In the genomic region with DNA sequence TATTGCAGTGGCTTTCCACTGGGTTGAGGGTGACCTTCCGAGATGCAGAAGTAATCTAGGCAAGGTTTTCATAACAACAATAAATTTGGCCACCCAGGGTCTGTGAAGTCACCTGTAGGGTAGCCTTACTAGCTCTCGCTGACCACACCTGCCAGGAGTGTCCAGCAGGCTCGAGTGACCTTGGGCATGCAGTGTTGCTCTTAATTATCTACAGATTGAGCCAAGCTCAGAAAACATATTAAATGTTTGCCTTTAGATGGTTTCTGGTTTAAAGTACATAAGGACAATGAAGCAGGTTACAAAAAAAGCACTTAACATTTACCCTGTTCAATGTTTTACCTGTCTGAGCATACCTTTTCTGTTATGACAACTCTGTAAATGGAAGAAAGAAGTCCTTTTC, we compare ENCODE assay signal across 15 cellular contexts. TPM values are rescaled to one million over a fixed set of nuclear protein-coding genes. Genes with fewer than 3 reads are reported as not detected.
A peak's percentile ranks its signal among the peaks of the same experiment; 100 is the strongest.
DNase-seq lines count a peak whose midpoint lies in the region; ATAC-seq lines count a peak whose summit lies in the region.
"Had no signal": no experiment of that assay in that cellular context is flagged by ENCODE, and none has a peak within 500 bp of the region (broad histone marks: within the 10 kb centered on the region; RNA-seq: fewer than 3 reads in every experiment).

No MANE protein-coding gene starts in this region.

- peak overlapping the region; percentile 51 for H3K27ac Mint-ChIP-seq in activated T-cell treated with anti-CD3 and anti-CD28 coated beads, Interleukin-2, amount 50 U/mL, for 72 hours
- no peak overlapping the region for H3K27ac Mint-ChIP-seq in activated CD4-positive, alpha-beta memory T cell treated with anti-CD3 and anti-CD28 coated beads, Interleukin-2, amount 10 ng/mL, durations not matched to agents 7 days and 5 days
- no peak overlapping the region for H3K27ac Mint-ChIP-seq in immature natural killer cell
- no peak overlapping the region for H3K27ac Mint-ChIP-seq in stimulated activated effector memory CD8-positive, alpha-beta T cell treated with anti-CD3 and anti-CD28 coated beads, Interleukin-12 subunit alpha, Interleukin-12 subunit beta, amount 100 ng/mL, for 72 hours

- no peaks in the 10 kb centered on the region for H3K36me3 Mint-ChIP-seq in activated T-cell treated with anti-CD3 and anti-CD28 coated beads, Interleukin-2, amount 50 U/mL, for 72 hours (ENCODE audit: insufficient read depth in 2 of 2)
- no peaks in the 10 kb centered on the region for H3K36me3 Mint-ChIP-seq in activated CD4-positive, alpha-beta memory T cell treated with anti-CD3 and anti-CD28 coated beads, Interleukin-2, amount 10 ng/mL, durations not matched to agents 7 days and 5 days (ENCODE audit: low read depth)
- H3K36me3 Mint-ChIP-seq in immature natural killer cell: no peaks in the 10 kb centered on the region
- peaks cover 13% of the 10 kb centered on the region for H3K36me3 Mint-ChIP-seq in stimulated activated effector memory CD8-positive, alpha-beta T cell treated with anti-CD3 and anti-CD28 coated beads, Interleukin-12 subunit alpha, Interleukin-12 subunit beta, amount 100 ng/mL, for 72 hours

- POLR2A ChIA-PET in activated CD4-positive, alpha-beta memory T cell treated with anti-CD3 and anti-CD28 coated beads, Interleukin-2, amount 10 ng/mL, durations not matched to agents 7 days and 5 days (lab: Charles Lee): interaction anchor here (1.0 kb wide), 1 partner anchor 56 kb away, joined by 3 read pairs; no protein-coding TSS in a partner anchor

- peaks cover 21% of the 10 kb centered on the region for H3K4me1 Mint-ChIP-seq in activated T-cell treated with anti-CD3 and anti-CD28 coated beads, Interleukin-2, amount 50 U/mL, for 72 hours (ENCODE audit: low read depth)
- peaks cover 20% of the 10 kb centered on the region for H3K4me1 Mint-ChIP-seq in activated CD4-positive, alpha-beta memory T cell treated with anti-CD3 and anti-CD28 coated beads, Interleukin-2, amount 10 ng/mL, durations not matched to agents 7 days and 5 days
- H3K4me1 Mint-ChIP-seq in immature natural killer cell: peaks cover 10 to 12% of the 10 kb centered on the region in 2 donors
- H3K4me1 Mint-ChIP-seq in stimulated activated effector memory CD8-positive, alpha-beta T cell treated with anti-CD3 and anti-CD28 coated beads, Interleukin-12 subunit alpha, Interleukin-12 subunit beta, amount 100 ng/mL, for 72 hours: peaks cover 27% of the 10 kb centered on the region

- H3K27me3 Mint-ChIP-seq in activated T-cell treated with anti-CD3 and anti-CD28 coated beads, Interleukin-2, amount 50 U/mL, for 72 hours (ENCODE audit: low read depth): peaks cover 7% of the 10 kb centered on the region
- peaks cover 15% of the 10 kb centered on the region for H3K27me3 Mint-ChIP-seq in activated CD4-positive, alpha-beta memory T cell treated with anti-CD3 and anti-CD28 coated beads, Interleukin-2, amount 10 ng/mL, durations not matched to agents 7 days and 5 days
- peaks cover 0 to 6% (median 2%) of the 10 kb centered on the region in 3 donors for H3K27me3 Mint-ChIP-seq in immature natural killer cell (ENCODE audit: low read depth in 3 of 3)

- peak overlapping the region; percentile 70 for H3K4me3 Mint-ChIP-seq in activated T-cell treated with anti-CD3 and anti-CD28 coated beads, Interleukin-2, amount 50 U/mL, for 72 hours
- H3K4me3 Mint-ChIP-seq in activated CD4-positive, alpha-beta memory T cell treated with anti-CD3 and anti-CD28 coated beads, Interleukin-2, amount 10 ng/mL, durations not matched to agents 7 days and 5 days: peak overlapping the region; percentile 56
- peak overlapping the region; percentile 51 to 77 (median 69) for H3K4me3 Mint-ChIP-seq in immature natural killer cell
- H3K4me3 Mint-ChIP-seq in stimulated activated effector memory CD8-positive, alpha-beta T cell treated with anti-CD3 and anti-CD28 coated beads, Interleukin-12 subunit alpha, Interleukin-12 subunit beta, amount 100 ng/mL, for 72 hours: peak overlapping the region; percentile 71

- CTCF ChIA-PET in activated CD4-positive, alpha-beta memory T cell treated with anti-CD3 and anti-CD28 coated beads, Interleukin-2, amount 10 ng/mL, durations not matched to agents 7 days and 5 days (lab: Charles Lee): interaction anchor here (1.5 kb wide), 1 partner anchor 24 kb away, joined by 4 read pairs; no protein-coding TSS in a partner anchor

- no peak for DNase-seq in activated T-cell treated with anti-CD3 and anti-CD28 coated beads, Interleukin-2, amount 50 U/mL, for 72 hours
- DNase-seq in activated T-cell treated with anti-CD3 and anti-CD28 coated beads, Interleukin-2, amount 50 U/mL, for 48 hours: no peak
- no peak for DNase-seq in activated CD4-positive, alpha-beta memory T cell treated with anti-CD3 and anti-CD28 coated beads, Interleukin-2, amount 10 ng/mL, durations not matched to agents 7 days and 5 days
- DNase-seq in immature natural killer cell: no peak
- no peak for DNase-seq in stimulated activated effector memory CD8-positive, alpha-beta T cell treated with anti-CD3 and anti-CD28 coated beads, Interleukin-12 subunit alpha, Interleukin-12 subunit beta, amount 100 ng/mL, for 72 hours (ENCODE audit: low spot score in 2 of 2)
- DNase-seq in NCI-H69 (lab: John Stamatoyannopoulos, UW): no peak
- DNase-seq: effector memory CD4-positive, alpha-beta T cell; foreskin keratinocyte; NK-92 treated with Interleukin-12 subunit alpha and Interleukin-12 subunit beta, amount 100 ng/mL, for 24 hours; SHP77 treated with DMSO at 0.1 percent for 48 hours; thyroid gland had no signal

- ATAC-seq in activated T-cell treated with anti-CD3 and anti-CD28 coated beads, Interleukin-2, amount 50 U/mL, for 72 hours (replicated peaks in 1 of 2): no peak
- no peak for ATAC-seq in stimulated activated effector memory CD8-positive, alpha-beta T cell treated with anti-CD3 and anti-CD28 coated beads, Interleukin-12 subunit alpha, Interleukin-12 subunit beta, amount 100 ng/mL, for 72 hours
- ATAC-seq in GM21576 (IDR thresholded peaks at IDR 0.05; ENCODE audit: unreplicated experiment) (no peak), HG03159 (IDR thresholded peaks at IDR 0.05; ENCODE audit: unreplicated experiment) (no peak)
- ATAC-seq: foreskin keratinocyte had no signal

- no peaks in the 10 kb centered on the region for H3K9me3 Mint-ChIP-seq in activated T-cell treated with anti-CD3 and anti-CD28 coated beads, Interleukin-2, amount 50 U/mL, for 72 hours
- H3K9me3 Mint-ChIP-seq in activated CD4-positive, alpha-beta memory T cell treated with anti-CD3 and anti-CD28 coated beads, Interleukin-2, amount 10 ng/mL, durations not matched to agents 7 days and 5 days: no peaks in the 10 kb centered on the region
- no peaks in the 10 kb centered on the region for H3K9me3 Mint-ChIP-seq in immature natural killer cell
- H3K9me3 Mint-ChIP-seq in stimulated activated effector memory CD8-positive, alpha-beta T cell treated with anti-CD3 and anti-CD28 coated beads, Interleukin-12 subunit alpha, Interleukin-12 subunit beta, amount 100 ng/mL, for 72 hours: no peaks in the 10 kb centered on the region

RNA-seq across cellular contexts. Expression of a gene that starts 1.8 kb away (rescaled TPM):
- 10 to 100 TPM; 13.6 to 20.4 TPM for total RNA-seq in activated T-cell treated with anti-CD3 and anti-CD28 coated beads, Interleukin-2, amount 50 U/mL, for 72 hours
- total RNA-seq in activated CD4-positive, alpha-beta memory T cell treated with anti-CD3 and anti-CD28 coated beads, Interleukin-2, amount 10 ng/mL, durations not matched to agents 7 days and 5 days: 10 to 100 TPM; 11.4 to 13.7 TPM
- 1 to 10 TPM; 1.1 to 4.5 (median 2.4) TPM for polyA plus RNA-seq in immature natural killer cell

RNA-seq across cellular contexts. Expression of a gene that starts 5.6 kb away (rescaled TPM):
- not detected for total RNA-seq in activated T-cell treated with anti-CD3 and anti-CD28 coated beads, Interleukin-2, amount 50 U/mL, for 72 hours
- not detected for total RNA-seq in activated CD4-positive, alpha-beta memory T cell treated with anti-CD3 and anti-CD28 coated beads, Interleukin-2, amount 10 ng/mL, durations not matched to agents 7 days and 5 days
- not detected for polyA plus RNA-seq in immature natural killer cell
- total RNA-seq: bronchial epithelial cell, mononuclear cell had no signal
- polyA plus RNA-seq: foreskin keratinocyte had no signal

RNA-seq across cellular contexts. Expression of a gene that starts 16.8 kb away (rescaled TPM):
- 10 to 100 TPM; 23.0 to 32.7 TPM for total RNA-seq in activated T-cell treated with anti-CD3 and anti-CD28 coated beads, Interleukin-2, amount 50 U/mL, for 72 hours
- 10 to 100 TPM; 12.5 to 13.9 TPM for total RNA-seq in activated CD4-positive, alpha-beta memory T cell treated with anti-CD3 and anti-CD28 coated beads, Interleukin-2, amount 10 ng/mL, durations not matched to agents 7 days and 5 days
- under 1 TPM in 2 of 3 donors, not detected in 1; 0.22 to 0.85 TPM for polyA plus RNA-seq in immature natural killer cell
- total RNA-seq: mononuclear cell had no signal

RNA-seq across cellular contexts. Expression of a gene that starts 37.0 kb away (rescaled TPM):
- total RNA-seq in activated T-cell treated with anti-CD3 and anti-CD28 coated beads, Interleukin-2, amount 50 U/mL, for 72 hours: 10 to 100 TPM; 94.2 to 94.8 TPM
- total RNA-seq in activated CD4-positive, alpha-beta memory T cell treated with anti-CD3 and anti-CD28 coated beads, Interleukin-2, amount 10 ng/mL, durations not matched to agents 7 days and 5 days: 100 to 1,000 TPM; 112 to 125 TPM
- 100 to 1,000 TPM in 1 of 3 donors, 10 to 100 TPM in 2; 70.9 to 116 (median 90.8) TPM for polyA plus RNA-seq in immature natural killer cell

RNA-seq across cellular contexts. Expression of a gene that starts 43.4 kb away (rescaled TPM):
- 10 to 100 TPM; 28.2 to 33.8 TPM for total RNA-seq in activated T-cell treated with anti-CD3 and anti-CD28 coated beads, Interleukin-2, amount 50 U/mL, for 72 hours
- total RNA-seq in activated CD4-positive, alpha-beta memory T cell treated with anti-CD3 and anti-CD28 coated beads, Interleukin-2, amount 10 ng/mL, durations not matched to agents 7 days and 5 days: 10 to 100 TPM; 51.6 to 55.5 TPM
- polyA plus RNA-seq in immature natural killer cell: 10 to 100 TPM; 13.7 to 18.6 (median 13.9) TPM
